24 cellular contexts compared by ENCODE assay signal in the genomic region with DNA sequence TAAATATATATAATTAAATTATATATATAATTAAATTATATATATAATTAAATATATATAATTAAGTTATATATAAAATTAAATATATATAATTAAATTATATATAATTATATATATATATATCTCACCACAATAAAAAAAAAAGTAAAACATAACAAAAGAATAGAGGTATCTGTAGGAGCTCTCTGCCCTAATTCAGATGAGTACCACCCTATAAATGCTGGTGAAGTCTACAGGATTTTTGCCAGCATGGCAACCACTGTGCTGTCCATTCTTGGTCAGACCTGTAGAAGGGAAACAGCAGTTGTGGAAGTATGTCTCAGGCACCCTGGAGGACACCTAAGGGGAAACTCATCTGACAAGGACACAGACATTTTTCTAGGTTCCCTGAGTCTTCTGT.
DNase-seq lines count a peak whose midpoint lies in the region; ATAC-seq, FAIRE-seq and TF ChIP-seq lines count a peak whose summit lies in the region.
"Had no signal": no experiment of that assay in that cellular context is flagged by ENCODE, and none has a peak within 500 bp of the region (broad histone marks: within the 10 kb centered on the region; RNA-seq: fewer than 3 reads in every experiment).

No MANE protein-coding gene starts in this region.

- H3K9ac ChIP-seq in endodermal cell (ENCODE audit: extremely low read depth, low read length, poor library complexity, severe bottlenecking), result no peak overlapping the region

- H3K27me3 Mint-ChIP-seq in CD4-positive, alpha-beta T cell, result no peaks in the 10 kb centered on the region
- H3K27me3 Mint-ChIP-seq in endodermal cell (ENCODE audit: insufficient read depth), result peaks cover 1% of the 10 kb centered on the region
- peaks cover 8% of the 10 kb centered on the region for H3K27me3 Mint-ChIP-seq in nephron progenitor cell (ENCODE audit: low read depth, poor library complexity)
- H3K27me3 Mint-ChIP-seq: CD4-positive, alpha-beta memory T cell had no signal

- intact Hi-C loops in CD4-positive, alpha-beta T cell (cut with DNase I, micrococcal nuclease), result loop anchor here in 1 of 2 experiments (10.0 kb wide), 1 partner anchor 113 kb away; no protein-coding TSS in a partner anchor

- no peak for DNase-seq in CD4-positive, alpha-beta T cell
- DNase-seq in SK-N-DZ (ENCODE audit: low spot score) (peak; percentile 40), endodermal cell (peak; percentile 8), kidney tubule cell (ENCODE audit: low spot score) (no peak), LoVo (ENCODE audit: low spot score) (no peak), nephron progenitor cell (no peak)
- DNase-seq: AML-193; Calu3; CD4-positive, alpha-beta memory T cell; DMS 273 treated with DMSO at 0.1 percent for 48 hours; DMS53; DND-41; EL; H7; IMR-90 had no signal

- POLR2A ChIA-PET in CD4-positive, alpha-beta T cell (lab: Charles Lee), result no interaction called here

- H3K27ac ChIP-seq in CD4-positive, alpha-beta T cell (ENCODE audit: low read depth, low read length), result no peak overlapping the region
- no peak overlapping the region for H3K27ac ChIP-seq in endodermal cell (ENCODE audit: low read depth, low read length)
- H3K27ac ChIP-seq: A549, C4-2B had no signal

- no peak overlapping the region for H3K4me3 Mint-ChIP-seq in CD4-positive, alpha-beta T cell
- H3K4me3 Mint-ChIP-seq in endodermal cell (no peak overlapping the region), nephron progenitor cell (no peak overlapping the region)
- H3K4me3 Mint-ChIP-seq: CD4-positive, alpha-beta memory T cell; GM23338 had no signal

- ATAC-seq in CD4-positive, alpha-beta T cell (ENCODE audit: poor library complexity), result no peak
- ATAC-seq in GM21367 (IDR thresholded peaks at IDR 0.05; ENCODE audit: unreplicated experiment), result no peak
- ATAC-seq: A549, GM12878, GM23338, HCT116, K562 had no signal

- no peaks in the 10 kb centered on the region for H3K9me3 ChIP-seq in CD4-positive, alpha-beta T cell (ENCODE audit: control insufficient read depth, low read length)
- no peaks in the 10 kb centered on the region for H3K9me3 ChIP-seq in endodermal cell (ENCODE audit: control insufficient read depth, low read length)
- H3K9me3 ChIP-seq: A549 had no signal

- H3K36me3 Mint-ChIP-seq in CD4-positive, alpha-beta T cell (ENCODE audit: low read depth), result peaks cover 10% of the 10 kb centered on the region
- H3K36me3 Mint-ChIP-seq in endodermal cell (ENCODE audit: low read depth) (no peaks in the 10 kb centered on the region), nephron progenitor cell (ENCODE audit: low read depth) (peaks cover 10% of the 10 kb centered on the region)

- H3K4me3 ChIP-seq in endodermal cell (ENCODE audit: low read length), result no peak overlapping the region
- H3K4me3 ChIP-seq: A549, GM12878, GM23338, K562 had no signal

- TF ChIP-seq CTCF in CD4-positive, alpha-beta T cell (IDR thresholded peaks at IDR 0.05), result no peak
- TF ChIP-seq CTCF in endodermal cell (conservative IDR thresholded peaks at IDR 0.05) (no peak), nephron progenitor cell (IDR thresholded peaks at IDR 0.05) (no peak)

- H3K27me3 ChIP-seq in CD4-positive, alpha-beta T cell (ENCODE audit: control insufficient read depth, insufficient read depth, low read length), result no peaks in the 10 kb centered on the region
- no peaks in the 10 kb centered on the region for H3K27me3 ChIP-seq in endodermal cell (ENCODE audit: control insufficient read depth, insufficient read depth, low read length, poor library complexity, severe bottlenecking)

- peak; percentile 99 for FAIRE-seq in A204.1 (lab: Jason Lieb, UNC)
- FAIRE-seq: A549, GM12878, GM19239, K562 had no signal

- H3K9me3 Mint-ChIP-seq in CD4-positive, alpha-beta T cell, result no peaks in the 10 kb centered on the region
- H3K9me3 Mint-ChIP-seq in endodermal cell (no peaks in the 10 kb centered on the region), nephron progenitor cell (peaks cover 11% of the 10 kb centered on the region)

- CTCF ChIA-PET in CD4-positive, alpha-beta T cell (lab: Charles Lee), result no interaction called here

- H3K4me1 Mint-ChIP-seq in CD4-positive, alpha-beta T cell (ENCODE audit: low read depth), result peaks cover 56% of the 10 kb centered on the region
- H3K4me1 Mint-ChIP-seq in endodermal cell (peaks cover 6% of the 10 kb centered on the region), nephron progenitor cell (peaks cover 11% of the 10 kb centered on the region)

- no peaks in the 10 kb centered on the region for H3K4me1 ChIP-seq in endodermal cell (ENCODE audit: control insufficient read depth, insufficient read depth, low read length)

- H3K27ac Mint-ChIP-seq in CD4-positive, alpha-beta T cell, result peak overlapping the region; percentile 3
- no peak overlapping the region for H3K27ac Mint-ChIP-seq in endodermal cell
- H3K27ac Mint-ChIP-seq in nephron progenitor cell, result no peak overlapping the region
- H3K27ac Mint-ChIP-seq: GM23338 had no signal

- no peaks in the 10 kb centered on the region for H3K36me3 ChIP-seq in endodermal cell (ENCODE audit: control insufficient read depth, insufficient read depth, low read length)

Comparison
In these comparisons a context has a peak if more than half of its experiments do, and no peak if none do; other contexts are left out.
1. DNase-seq: peak in SK-N-DZ (single experiment) and endodermal cell (single experiment); none in CD4-positive, alpha-beta T cell (0 of 10), kidney tubule cell (single experiment), LoVo (single experiment) and nephron progenitor cell (single experiment).